ENCODE assay signal across 1 cellular context in the genomic region with DNA sequence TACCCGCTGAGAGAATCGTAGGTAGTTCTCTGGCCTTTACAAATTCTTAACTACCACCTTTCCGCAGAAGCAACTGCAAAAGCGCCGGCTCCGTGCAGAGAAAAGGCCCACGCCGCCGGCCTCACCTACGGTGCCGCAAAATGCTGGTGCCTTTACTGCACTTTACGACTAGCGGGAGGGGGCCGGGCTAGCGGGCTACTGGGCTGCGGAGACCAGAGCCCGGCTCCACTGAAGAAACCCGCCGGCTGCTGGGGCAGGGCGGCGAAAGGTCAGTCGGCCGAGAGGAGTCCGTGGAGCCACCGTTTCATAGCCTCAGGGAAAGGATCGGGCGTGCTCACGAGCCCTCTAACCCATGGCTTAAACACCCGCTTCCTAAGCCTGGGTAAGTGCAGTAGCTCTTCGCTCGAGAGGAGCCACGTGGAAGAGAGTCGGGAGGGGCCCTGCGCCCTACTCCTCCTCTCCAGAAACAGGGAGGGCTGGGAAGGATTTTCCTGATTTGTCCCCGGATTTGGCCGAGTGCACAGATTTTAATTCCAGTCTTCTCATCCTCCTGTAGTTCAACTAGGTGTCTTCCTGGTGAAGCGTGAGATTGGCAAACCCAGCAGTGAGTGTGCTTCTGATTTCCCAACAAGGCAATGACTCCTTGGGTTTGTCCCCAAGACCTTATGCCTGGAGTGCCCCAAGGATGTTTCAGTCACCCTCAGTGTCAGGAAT.
TF ChIP-seq lines count a peak whose summit lies in the region.

A gene with protein sequence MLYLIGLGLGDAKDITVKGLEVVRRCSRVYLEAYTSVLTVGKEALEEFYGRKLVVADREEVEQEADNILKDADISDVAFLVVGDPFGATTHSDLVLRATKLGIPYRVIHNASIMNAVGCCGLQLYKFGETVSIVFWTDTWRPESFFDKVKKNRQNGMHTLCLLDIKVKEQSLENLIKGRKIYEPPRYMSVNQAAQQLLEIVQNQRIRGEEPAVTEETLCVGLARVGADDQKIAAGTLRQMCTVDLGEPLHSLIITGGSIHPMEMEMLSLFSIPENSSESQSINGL (minus strand): TSS at position 105 of the 714 bp plus-strand sequence. CDS start 341 bp downstream, outside the sequence.

TF ChIP-seq in K562, 482 proteins besides CTCF, POLR2A, EP300 and RAD21 (continued from another document and continues in another):
- TF ChIP-seq, protein P1, sequence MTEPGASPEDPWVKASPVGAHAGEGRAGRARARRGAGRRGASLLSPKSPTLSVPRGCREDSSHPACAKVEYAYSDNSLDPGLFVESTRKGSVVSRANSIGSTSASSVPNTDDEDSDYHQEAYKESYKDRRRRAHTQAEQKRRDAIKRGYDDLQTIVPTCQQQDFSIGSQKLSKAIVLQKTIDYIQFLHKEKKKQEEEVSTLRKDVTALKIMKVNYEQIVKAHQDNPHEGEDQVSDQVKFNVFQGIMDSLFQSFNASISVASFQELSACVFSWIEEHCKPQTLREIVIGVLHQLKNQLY (CRISPR knock-in tag; conservative IDR thresholded peaks at IDR 0.05): no peak
- no peak for TF ChIP-seq DIDO1 (tag; IDR thresholded peaks at IDR 0.05; ENCODE audit: low read depth)
- peak in 1 of 2 experiments; percentile 96 for TF ChIP-seq SIN3A (IDR thresholded peaks at IDR 0.05; ENCODE audit: borderline replicate concordance in 2 of 2, control insufficient read depth in 1 of 2, low read depth in 2 of 2, low read length in 2 of 2)
- TF ChIP-seq ZNF75A (CRISPR knock-in tag; IDR thresholded peaks at IDR 0.05): no peak
- no peak for TF ChIP-seq DDX20 (tag; IDR thresholded peaks at IDR 0.05; ENCODE audit: low read depth)
- TF ChIP-seq KLF16 (IDR thresholded peaks at IDR 0.05): no peak
- no peak for TF ChIP-seq ARID1B (IDR thresholded peaks at IDR 0.05)
- TF ChIP-seq PRPF4 (IDR thresholded peaks at IDR 0.05; ENCODE audit: insufficient read depth, low read depth, low read length, poor library complexity, severe bottlenecking): no peak
- no peak for TF ChIP-seq ID3 (CRISPR knock-in tag; IDR thresholded peaks at IDR 0.05)
- TF ChIP-seq ID3 (tag; IDR thresholded peaks at IDR 0.05): peak; percentile 92
- TF ChIP-seq ETV5 (CRISPR knock-in tag; IDR thresholded peaks at IDR 0.05; ENCODE audit: low read depth): no peak
- TF ChIP-seq, protein P2, sequence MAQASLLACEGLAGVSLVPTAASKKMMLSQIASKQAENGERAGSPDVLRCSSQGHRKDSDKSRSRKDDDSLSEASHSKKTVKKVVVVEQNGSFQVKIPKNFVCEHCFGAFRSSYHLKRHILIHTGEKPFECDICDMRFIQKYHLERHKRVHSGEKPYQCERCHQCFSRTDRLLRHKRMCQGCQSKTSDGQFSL (CRISPR knock-in tag; IDR thresholded peaks at IDR 0.05): 0 out of 2 replicates have a peak, but pooled peaks have one; percentile 30
- TF ChIP-seq, protein P2 (tag; IDR thresholded peaks at IDR 0.05): no peak
- TF ChIP-seq, protein P3, sequence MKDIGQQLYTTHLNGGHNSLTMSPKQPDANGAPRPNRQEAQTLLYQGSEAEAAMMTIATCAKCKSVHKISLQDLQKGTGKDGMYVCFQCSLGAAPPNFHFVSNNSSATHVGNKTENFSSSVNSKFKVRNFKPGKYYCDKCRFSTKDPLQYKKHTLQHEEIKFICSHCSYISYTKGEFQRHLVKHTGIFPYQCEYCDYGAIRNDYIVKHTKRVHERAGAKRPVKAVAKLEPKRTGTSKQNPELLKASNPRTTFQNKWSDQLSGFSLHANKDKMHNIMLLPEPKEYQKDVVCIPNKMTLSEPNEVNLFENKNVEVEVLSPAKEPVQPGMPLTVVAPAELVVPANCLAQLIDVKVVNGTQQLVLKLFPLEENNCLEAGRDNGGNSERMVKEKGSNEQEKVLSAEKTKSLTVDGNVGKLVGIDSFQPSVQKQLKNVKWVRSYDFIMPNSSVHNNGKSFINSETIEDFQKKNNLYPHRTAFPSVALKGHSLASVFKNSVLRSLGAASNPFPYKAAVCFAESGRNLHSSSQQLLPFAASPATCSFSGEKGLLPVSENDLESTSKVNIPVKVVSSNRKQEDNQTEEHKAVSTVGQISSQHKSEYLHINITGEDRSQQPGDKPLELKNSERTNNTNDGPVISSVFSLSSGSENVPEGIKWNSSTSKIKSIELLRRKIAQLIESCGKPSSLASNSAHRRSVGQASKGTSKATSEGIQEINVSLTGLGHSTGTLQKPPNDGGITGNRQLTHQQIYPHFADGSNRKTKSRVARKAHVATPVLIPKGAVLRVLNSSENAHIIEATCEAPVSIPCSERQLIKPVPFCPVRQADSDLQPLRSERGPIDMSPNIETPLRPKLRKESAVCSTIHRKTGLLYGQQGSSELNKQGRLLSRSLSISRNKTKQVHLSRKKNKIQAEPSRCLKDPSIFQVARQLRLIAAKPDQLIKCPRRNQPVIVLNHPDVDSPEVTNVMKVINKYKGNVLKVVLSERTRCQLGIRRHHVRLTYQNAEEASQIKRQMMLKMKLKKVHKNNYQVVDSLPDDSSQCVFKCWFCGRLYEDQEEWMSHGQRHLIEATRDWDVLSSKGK (CRISPR knock-in tag; IDR thresholded peaks at IDR 0.05): no peak
- no peak for TF ChIP-seq CREBBP (IDR thresholded peaks at IDR 0.05; ENCODE audit: low read depth, low read length)
- no peak for TF ChIP-seq PCBP1 (IDR thresholded peaks at IDR 0.05; ENCODE audit: low read depth, low read length, poor library complexity, severe bottlenecking)
- TF ChIP-seq HDAC1 (IDR thresholded peaks at IDR 0.05): peak; percentile 27 to 93; a peak in 2 of 4 replicates
- no peak for TF ChIP-seq KAT8 (IDR thresholded peaks at IDR 0.05; ENCODE audit: low read depth)
- TF ChIP-seq NFRKB (IDR thresholded peaks at IDR 0.05; ENCODE audit: low read depth): no peak
- TF ChIP-seq SRSF7 (optimal IDR thresholded peaks at IDR 0.05; ENCODE audit: low read depth, low read length): no peak
- TF ChIP-seq, protein P4, sequence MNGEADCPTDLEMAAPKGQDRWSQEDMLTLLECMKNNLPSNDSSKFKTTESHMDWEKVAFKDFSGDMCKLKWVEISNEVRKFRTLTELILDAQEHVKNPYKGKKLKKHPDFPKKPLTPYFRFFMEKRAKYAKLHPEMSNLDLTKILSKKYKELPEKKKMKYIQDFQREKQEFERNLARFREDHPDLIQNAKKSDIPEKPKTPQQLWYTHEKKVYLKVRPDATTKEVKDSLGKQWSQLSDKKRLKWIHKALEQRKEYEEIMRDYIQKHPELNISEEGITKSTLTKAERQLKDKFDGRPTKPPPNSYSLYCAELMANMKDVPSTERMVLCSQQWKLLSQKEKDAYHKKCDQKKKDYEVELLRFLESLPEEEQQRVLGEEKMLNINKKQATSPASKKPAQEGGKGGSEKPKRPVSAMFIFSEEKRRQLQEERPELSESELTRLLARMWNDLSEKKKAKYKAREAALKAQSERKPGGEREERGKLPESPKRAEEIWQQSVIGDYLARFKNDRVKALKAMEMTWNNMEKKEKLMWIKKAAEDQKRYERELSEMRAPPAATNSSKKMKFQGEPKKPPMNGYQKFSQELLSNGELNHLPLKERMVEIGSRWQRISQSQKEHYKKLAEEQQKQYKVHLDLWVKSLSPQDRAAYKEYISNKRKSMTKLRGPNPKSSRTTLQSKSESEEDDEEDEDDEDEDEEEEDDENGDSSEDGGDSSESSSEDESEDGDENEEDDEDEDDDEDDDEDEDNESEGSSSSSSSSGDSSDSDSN (IDR thresholded peaks at IDR 0.05; ENCODE audit: borderline replicate concordance in 1 of 2, low read depth in 2 of 2, low read length in 2 of 2): 0 out of 4 replicates have a peak, but pooled peaks of 1 of the 2 experiments have one; percentile 45
- TF ChIP-seq, protein P5, sequence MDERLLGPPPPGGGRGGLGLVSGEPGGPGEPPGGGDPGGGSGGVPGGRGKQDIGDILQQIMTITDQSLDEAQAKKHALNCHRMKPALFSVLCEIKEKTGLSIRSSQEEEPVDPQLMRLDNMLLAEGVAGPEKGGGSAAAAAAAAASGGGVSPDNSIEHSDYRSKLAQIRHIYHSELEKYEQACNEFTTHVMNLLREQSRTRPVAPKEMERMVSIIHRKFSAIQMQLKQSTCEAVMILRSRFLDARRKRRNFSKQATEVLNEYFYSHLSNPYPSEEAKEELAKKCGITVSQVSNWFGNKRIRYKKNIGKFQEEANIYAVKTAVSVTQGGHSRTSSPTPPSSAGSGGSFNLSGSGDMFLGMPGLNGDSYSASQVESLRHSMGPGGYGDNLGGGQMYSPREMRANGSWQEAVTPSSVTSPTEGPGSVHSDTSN (CRISPR knock-in tag; IDR thresholded peaks at IDR 0.05; ENCODE audit: low read depth): no peak
- TF ChIP-seq, protein P5 (tag; conservative IDR thresholded peaks at IDR 0.05; ENCODE audit: low read depth): no peak
- TF ChIP-seq PHF8 (IDR thresholded peaks at IDR 0.05; ENCODE audit: borderline replicate concordance, low read length): peak; percentile 98
- no peak for TF ChIP-seq YBX1 (IDR thresholded peaks at IDR 0.05)
- TF ChIP-seq, protein P6, sequence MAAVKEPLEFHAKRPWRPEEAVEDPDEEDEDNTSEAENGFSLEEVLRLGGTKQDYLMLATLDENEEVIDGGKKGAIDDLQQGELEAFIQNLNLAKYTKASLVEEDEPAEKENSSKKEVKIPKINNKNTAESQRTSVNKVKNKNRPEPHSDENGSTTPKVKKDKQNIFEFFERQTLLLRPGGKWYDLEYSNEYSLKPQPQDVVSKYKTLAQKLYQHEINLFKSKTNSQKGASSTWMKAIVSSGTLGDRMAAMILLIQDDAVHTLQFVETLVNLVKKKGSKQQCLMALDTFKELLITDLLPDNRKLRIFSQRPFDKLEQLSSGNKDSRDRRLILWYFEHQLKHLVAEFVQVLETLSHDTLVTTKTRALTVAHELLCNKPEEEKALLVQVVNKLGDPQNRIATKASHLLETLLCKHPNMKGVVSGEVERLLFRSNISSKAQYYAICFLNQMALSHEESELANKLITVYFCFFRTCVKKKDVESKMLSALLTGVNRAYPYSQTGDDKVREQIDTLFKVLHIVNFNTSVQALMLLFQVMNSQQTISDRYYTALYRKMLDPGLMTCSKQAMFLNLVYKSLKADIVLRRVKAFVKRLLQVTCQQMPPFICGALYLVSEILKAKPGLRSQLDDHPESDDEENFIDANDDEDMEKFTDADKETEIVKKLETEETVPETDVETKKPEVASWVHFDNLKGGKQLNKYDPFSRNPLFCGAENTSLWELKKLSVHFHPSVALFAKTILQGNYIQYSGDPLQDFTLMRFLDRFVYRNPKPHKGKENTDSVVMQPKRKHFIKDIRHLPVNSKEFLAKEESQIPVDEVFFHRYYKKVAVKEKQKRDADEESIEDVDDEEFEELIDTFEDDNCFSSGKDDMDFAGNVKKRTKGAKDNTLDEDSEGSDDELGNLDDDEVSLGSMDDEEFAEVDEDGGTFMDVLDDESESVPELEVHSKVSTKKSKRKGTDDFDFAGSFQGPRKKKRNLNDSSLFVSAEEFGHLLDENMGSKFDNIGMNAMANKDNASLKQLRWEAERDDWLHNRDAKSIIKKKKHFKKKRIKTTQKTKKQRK (IDR thresholded peaks at IDR 0.05; ENCODE audit: borderline replicate concordance, low read depth, low read length): no peak
- TF ChIP-seq NR3C1 (CRISPR knock-in tag; IDR thresholded peaks at IDR 0.05): no peak
- TF ChIP-seq KAT7 (CRISPR knock-in tag; IDR thresholded peaks at IDR 0.05; ENCODE audit: borderline replicate concordance): peak; percentile 76; the same call in 1 of the 2 replicates
- no peak for TF ChIP-seq NFIX (CRISPR knock-in tag; IDR thresholded peaks at IDR 0.05; ENCODE audit: low read depth)
- TF ChIP-seq, protein P7, sequence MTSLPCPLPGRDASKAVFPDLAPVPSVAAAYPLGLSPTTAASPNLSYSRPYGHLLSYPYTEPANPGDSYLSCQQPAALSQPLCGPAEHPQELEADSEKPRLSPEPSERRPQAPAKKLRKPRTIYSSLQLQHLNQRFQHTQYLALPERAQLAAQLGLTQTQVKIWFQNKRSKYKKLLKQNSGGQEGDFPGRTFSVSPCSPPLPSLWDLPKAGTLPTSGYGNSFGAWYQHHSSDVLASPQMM (CRISPR knock-in tag; IDR thresholded peaks at IDR 0.05): no peak
- TF ChIP-seq ZNF175 (CRISPR knock-in tag; IDR thresholded peaks at IDR 0.05; ENCODE audit: low read depth): no peak
- no peak for TF ChIP-seq FOXA3 (CRISPR knock-in tag; conservative IDR thresholded peaks at IDR 0.05 in 1 of 2, IDR thresholded peaks at IDR 0.05 in 1 of 2)
- TF ChIP-seq, protein P8, sequence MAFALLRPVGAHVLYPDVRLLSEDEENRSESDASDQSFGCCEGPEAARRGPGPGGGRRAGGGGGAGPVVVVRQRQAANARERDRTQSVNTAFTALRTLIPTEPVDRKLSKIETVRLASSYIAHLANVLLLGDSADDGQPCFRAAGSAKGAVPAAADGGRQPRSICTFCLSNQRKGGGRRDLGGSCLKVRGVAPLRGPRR (CRISPR knock-in tag; IDR thresholded peaks at IDR 0.05): no peak
- TF ChIP-seq ZNF583 (CRISPR knock-in tag; IDR thresholded peaks at IDR 0.05): peak; percentile 32; the same call in 1 of the 2 replicates
- TF ChIP-seq, protein P9, sequence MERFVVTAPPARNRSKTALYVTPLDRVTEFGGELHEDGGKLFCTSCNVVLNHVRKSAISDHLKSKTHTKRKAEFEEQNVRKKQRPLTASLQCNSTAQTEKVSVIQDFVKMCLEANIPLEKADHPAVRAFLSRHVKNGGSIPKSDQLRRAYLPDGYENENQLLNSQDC (CRISPR knock-in tag; IDR thresholded peaks at IDR 0.05): no peak
